Comparison of ENCODE assay signal across 16 cellular contexts in genomic region chr2:26585966-26586365, GRCh38. TPM values are rescaled to one million over a fixed set of nuclear protein-coding genes. Genes with fewer than 3 reads are reported as not detected.
A peak's percentile ranks its signal among the peaks of the same experiment; 100 is the strongest.
DNase-seq lines count a peak whose midpoint lies in the region; ATAC-seq and TF ChIP-seq lines count a peak whose summit lies in the region.
"Had no signal": no experiment of that assay in that cellular context is flagged by ENCODE, and none has a peak within 500 bp of the region (broad histone marks: within the 10 kb centered on the region; RNA-seq: fewer than 3 reads in every experiment).

No MANE protein-coding gene starts in this region.

- no peaks in the 10 kb centered on the region for H3K4me1 ChIP-seq in upper lobe of right lung

- H3K27ac ChIP-seq in upper lobe of right lung, result no peak overlapping the region
- H3K27ac ChIP-seq: BLaER1 had no signal

- peak; percentile 45 for DNase-seq in activated CD8-positive, alpha-beta memory T cell treated with anti-CD3 and anti-CD28 coated beads, Interleukin-2, amount 50 U/mL, for 48 hours
- DNase-seq in activated CD8-positive, alpha-beta memory T cell treated with anti-CD3 and anti-CD28 coated beads, Interleukin-2, amount 10 ng/mL, durations not matched to agents 7 days and 5 days, result no peak
- DNase-seq in NCI-H82 (lab: John Stamatoyannopoulos, UW), result peak; percentile 61
- DNase-seq in islet precursor cell, result peak; percentile 52
- DNase-seq in upper lobe of right lung, result peak; percentile 48
- no peak for DNase-seq in pons (ENCODE audit: low spot score)
- no peak for DNase-seq in left lobe of liver (ENCODE audit: low spot score)
- DNase-seq: CD8-positive, alpha-beta T cell; Kasumi-1; MM.1S; NCI-H1694; NCI-H2107; NCI-H226; NCI-H526 had no signal

- no peaks in the 10 kb centered on the region for H3K4me1 Mint-ChIP-seq in activated CD8-positive, alpha-beta memory T cell treated with anti-CD3 and anti-CD28 coated beads, Interleukin-2, amount 10 ng/mL, durations not matched to agents 7 days and 5 days
- H3K4me1 Mint-ChIP-seq: IgD-negative memory B cell had no signal

- no peak for TF ChIP-seq CTCF in upper lobe of right lung (IDR thresholded peaks at IDR 0.05)

- no peak overlapping the region for H3K4me3 ChIP-seq in upper lobe of right lung
- H3K4me3 ChIP-seq: BLaER1 had no signal

- no peaks in the 10 kb centered on the region for H3K9me3 ChIP-seq in upper lobe of right lung
- H3K9me3 ChIP-seq: BLaER1 had no signal

- ATAC-seq in activated CD8-positive, alpha-beta memory T cell treated with anti-CD3 and anti-CD28 coated beads, Interleukin-2, amount 10 ng/mL, durations not matched to agents 7 days and 5 days, result no peak
- no peak for ATAC-seq in upper lobe of right lung
- ATAC-seq in left lobe of liver, result no peak
- ATAC-seq: CD8-positive, alpha-beta T cell had no signal

- no peaks in the 10 kb centered on the region for H3K36me3 Mint-ChIP-seq in activated CD8-positive, alpha-beta memory T cell treated with anti-CD3 and anti-CD28 coated beads, Interleukin-2, amount 10 ng/mL, durations not matched to agents 7 days and 5 days
- H3K36me3 Mint-ChIP-seq: CD8-positive, alpha-beta T cell; IgD-negative memory B cell had no signal

- peaks cover 25% of the 10 kb centered on the region for H3K27me3 Mint-ChIP-seq in activated CD8-positive, alpha-beta memory T cell treated with anti-CD3 and anti-CD28 coated beads, Interleukin-2, amount 10 ng/mL, durations not matched to agents 7 days and 5 days

- CTCF ChIA-PET in activated CD8-positive, alpha-beta memory T cell treated with anti-CD3 and anti-CD28 coated beads, Interleukin-2, amount 10 ng/mL, durations not matched to agents 7 days and 5 days (lab: Charles Lee), result interaction anchor here (3.3 kb wide), 1 partner anchor 8 kb away, joined by 17 read pairs; no protein-coding TSS in a partner anchor

- H3K27ac Mint-ChIP-seq in activated CD8-positive, alpha-beta memory T cell treated with anti-CD3 and anti-CD28 coated beads, Interleukin-2, amount 10 ng/mL, durations not matched to agents 7 days and 5 days, result no peak overlapping the region
- H3K27ac Mint-ChIP-seq: CD8-positive, alpha-beta T cell had no signal

- no peaks in the 10 kb centered on the region for H3K9me3 Mint-ChIP-seq in activated CD8-positive, alpha-beta memory T cell treated with anti-CD3 and anti-CD28 coated beads, Interleukin-2, amount 10 ng/mL, durations not matched to agents 7 days and 5 days (ENCODE audit: low read depth)
- H3K9me3 Mint-ChIP-seq: CD8-positive, alpha-beta T cell had no signal

- H3K27me3 ChIP-seq in upper lobe of right lung, result peaks cover 6% of the 10 kb centered on the region
- H3K27me3 ChIP-seq: BLaER1 had no signal

- no peak overlapping the region for H3K4me3 Mint-ChIP-seq in activated CD8-positive, alpha-beta memory T cell treated with anti-CD3 and anti-CD28 coated beads, Interleukin-2, amount 10 ng/mL, durations not matched to agents 7 days and 5 days
- H3K4me3 Mint-ChIP-seq: CD8-positive, alpha-beta T cell; IgD-negative memory B cell had no signal

- intact Hi-C loops in upper lobe of right lung (cut with DNase I), result no loop called here

- no peaks in the 10 kb centered on the region for H3K36me3 ChIP-seq in upper lobe of right lung
- H3K36me3 ChIP-seq: BLaER1 had no signal

RNA-seq across cellular contexts. Expression of gene CIB4, which starts 55.2 kb away (rescaled TPM):
- not detected for total RNA-seq in activated CD8-positive, alpha-beta memory T cell treated with anti-CD3 and anti-CD28 coated beads, Interleukin-2, amount 10 ng/mL, durations not matched to agents 7 days and 5 days
- total RNA-seq in upper lobe of right lung, result not detected
- total RNA-seq in left lobe of liver, result not detected
- total RNA-seq: CD8-positive, alpha-beta T cell had no signal

Comparison
In these comparisons a context has a peak if more than half of its experiments do, and no peak if none do; other contexts are left out.
1. DNase-seq: peak in activated CD8-positive, alpha-beta memory T cell treated with anti-CD3 and anti-CD28 coated beads, Interleukin-2, amount 50 U/mL, for 48 hours (single experiment), NCI-H82 (single experiment), islet precursor cell (single experiment) and upper lobe of right lung (single experiment); none in activated CD8-positive, alpha-beta memory T cell treated with anti-CD3 and anti-CD28 coated beads, Interleukin-2, amount 10 ng/mL, durations not matched to agents 7 days and 5 days (single experiment), pons (single experiment) and left lobe of liver (single experiment).